In genomic region chr16:87988596-87988995, GRCh38 we compare ENCODE assay signal across 2 cellular contexts.
TF ChIP-seq lines count a peak whose summit lies in the region.

No MANE protein-coding gene starts in this region.

TF ChIP-seq in HEK293, 187 proteins besides CTCF, POLR2A, EP300 and RAD21:
- TF ChIP-seq SCRT2 (tag by site-specific recombination; IDR thresholded peaks at IDR 0.05), result peak; percentile 63; the same call in 1 of the 2 replicates
TF ChIP-seq in HEK293: peak in this region for 1; not testable (repeated sequence) for 186.

TF ChIP-seq in H1, 55 proteins besides CTCF, POLR2A, EP300 and RAD21:
- TF ChIP-seq CEBPB (IDR thresholded peaks at IDR 0.05; ENCODE audit: low read depth, low read length), result 0 out of 2 replicates have a peak, but pooled peaks have one; percentile 7
